In the genomic region with DNA sequence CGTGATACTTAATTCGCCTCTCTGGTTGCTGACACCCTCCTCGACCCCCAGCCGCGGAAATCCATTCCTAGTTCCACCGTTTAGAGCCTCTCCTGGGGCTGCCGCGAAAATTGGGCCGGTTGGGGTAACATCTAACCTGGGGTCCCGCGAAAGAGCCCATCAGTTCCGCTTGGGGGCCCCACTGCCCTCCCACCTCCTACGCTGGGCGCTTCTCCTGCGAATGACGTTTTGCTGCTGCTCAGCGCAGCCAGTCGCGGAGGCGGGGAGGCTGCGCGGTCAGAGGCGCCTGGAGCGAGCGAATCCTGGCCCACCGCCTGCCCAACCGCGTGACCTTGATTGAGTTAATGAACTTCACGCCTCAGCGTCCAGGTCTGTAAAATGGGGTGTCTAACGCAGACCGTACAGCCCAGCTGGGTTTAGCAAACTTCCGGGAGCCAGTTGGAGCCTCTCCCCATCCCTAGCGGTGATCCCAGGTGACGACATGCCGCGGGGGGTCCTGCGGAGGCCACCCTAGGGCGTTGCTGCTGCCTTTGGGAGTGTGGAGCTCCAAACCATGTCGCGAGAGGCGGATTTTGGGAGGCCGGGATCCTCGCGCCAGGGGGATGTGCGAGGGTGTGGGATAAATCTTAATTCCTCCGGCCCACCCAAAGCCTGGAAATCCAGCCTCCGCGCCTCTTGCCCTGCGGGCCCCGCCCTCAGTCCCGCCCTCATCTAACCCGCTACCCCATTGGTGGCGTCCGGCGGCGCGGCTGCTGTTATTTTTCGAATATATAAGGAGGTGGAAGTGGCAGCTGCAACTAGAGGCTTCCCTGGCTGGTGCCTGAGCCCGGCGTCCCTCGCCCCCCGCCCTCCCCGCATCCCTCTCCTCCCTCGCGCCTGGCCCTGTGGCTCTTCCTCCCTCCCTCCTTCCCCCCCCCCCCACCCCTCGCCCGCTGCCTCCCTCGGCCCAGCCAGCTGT, we compare ENCODE assay signal across 8 cellular contexts. TPM values are rescaled to one million over a fixed set of nuclear protein-coding genes. Genes with fewer than 3 reads are reported as not detected.
A peak's percentile ranks its signal among the peaks of the same experiment; 100 is the strongest.
DNase-seq lines count a peak whose midpoint lies in the region; ATAC-seq and TF ChIP-seq lines count a peak whose summit lies in the region.

CDC25B (plus strand) TSS at position 800 of the 958 bp plus-strand sequence. CDS start 222 bp downstream, outside the sequence.

- peak; percentile 50 for TF ChIP-seq CTCF in PC-3 (conservative IDR thresholded peaks at IDR 0.05; ENCODE audit: low read depth, low read length)
- peak; percentile 42 for TF ChIP-seq CTCF in epithelial cell of proximal tubule (conservative IDR thresholded peaks at IDR 0.05; ENCODE audit: low read depth, low read length)

- ATAC-seq in GM21717 (IDR thresholded peaks at IDR 0.05; ENCODE audit: unreplicated experiment) (peak; percentile 68), PC-3 (peak; percentile 83)

- peak within 1 kb of the TSS; percentile 79 for H3K27ac ChIP-seq in PC-3 (ENCODE audit: low read length)
- H3K27ac ChIP-seq in mucosa of rectum (ENCODE audit: low read depth in 2 of 2, low read length in 2 of 2), result peak within 1 kb of the TSS; percentile 91 to 98

- peaks cover 53% of the 10 kb centered on the region for H3K79me2 ChIP-seq in PC-3 (ENCODE audit: low read length)

- H3K4me1 ChIP-seq in PC-3 (ENCODE audit: insufficient read depth, low read length) (peaks cover 26% of the 10 kb centered on the region), mucosa of rectum (ENCODE audit: control insufficient read depth in 2 of 2, insufficient read depth in 2 of 2, low read length in 2 of 2) (peaks cover 45 to 46% of the 10 kb centered on the region in 2 donors)

- peak within 1 kb of the TSS; percentile 98 for H3K4me2 ChIP-seq in PC-3 (ENCODE audit: low read length)

- POLR2A ChIA-PET in PC-3 (lab: Charles Lee; ENCODE audit: unreplicated experiment), result interaction anchor here (0.6 kb wide), 1 partner anchor 117 kb away, joined by 3 read pairs; no protein-coding TSS in a partner anchor

- H3K36me3 ChIP-seq in PC-3 (ENCODE audit: low read depth, low read length) (peaks cover 30% of the 10 kb centered on the region), mucosa of rectum (ENCODE audit: control insufficient read depth in 2 of 2, insufficient read depth in 2 of 2, low read length in 2 of 2) (no peaks in the 10 kb centered on the region)

- DNase-seq in DMS153 (lab: John Stamatoyannopoulos, UW) (peak; percentile 94), KBM-7 (peak; percentile 93), PC-3 (peak; percentile 96), activated T-cell treated with anti-CD3 and anti-CD28 coated beads for 4 hours (peak; percentile 82), epithelial cell of proximal tubule (ENCODE audit: low read depth) (no peak)
- peak; percentile 79 to 81 for DNase-seq in stimulated activated CD8-positive, alpha-beta memory T cell treated with anti-CD3 and anti-CD28 coated beads, Interleukin-7, amount 100 ng/mL, for 1 hour (ENCODE audit: low read depth in 2 of 2)

- H4K20me1 ChIP-seq in PC-3 (ENCODE audit: low read length), result no peaks in the 10 kb centered on the region

- CTCF ChIA-PET in PC-3 (lab: Charles Lee), result interaction anchor here (0.7 to 1.2 kb wide), 2 partner anchors 9 to 22 kb away, joined by 3 read pairs; partner anchors contain the start of gene CENPB

- BruUV-seq in PC-3 (replicated peaks; lab: Mats Ljungman, UMichigan), result TSS peak; percentile 89

- intact Hi-C loops in PC-3 (cut with micrococcal nuclease), result loop anchor here (1.0 to 2.0 kb wide), 3 partner anchors 8 to 25 kb away; partner anchors contain the start of gene AP5S1

- no peaks in the 10 kb centered on the region for H3K9me3 ChIP-seq in PC-3 (ENCODE audit: low read length)
- H3K9me3 ChIP-seq in mucosa of rectum (ENCODE audit: control insufficient read depth in 2 of 2, low read length in 2 of 2), result no peaks in the 10 kb centered on the region

- H3K9me2 ChIP-seq in PC-3 (replicated peaks; ENCODE audit: low read length), result no peaks in the 10 kb centered on the region

- in situ Hi-C loops in KBM-7 (cut with MboI; ENCODE audit: low pct_unique_long_range_greater_than_20kb, low sequenced_read_pairs), result no loop called here

- peak within 1 kb of the TSS; percentile 74 for H2AFZ ChIP-seq in PC-3 (ENCODE audit: low read length)

- H3K9ac ChIP-seq in PC-3 (ENCODE audit: low read length) (peak within 1 kb of the TSS; percentile 95), mucosa of rectum (ENCODE audit: low read depth in 1 of 2, low read length in 2 of 2) (peak within 1 kb of the TSS; percentile 85 to 95)

- peak within 1 kb of the TSS; percentile 99 for H3K4me3 ChIP-seq in PC-3 (ENCODE audit: low read length)
- peak within 1 kb of the TSS; percentile 82 for H3K4me3 ChIP-seq in epithelial cell of proximal tubule (ENCODE audit: low read depth, low read length)
- peak within 1 kb of the TSS; percentile 79 to 87 for H3K4me3 ChIP-seq in mucosa of rectum (ENCODE audit: low read length in 2 of 2)

- H3F3A ChIP-seq in PC-3 (ENCODE audit: low read length, unreplicated experiment), result no peaks in the 10 kb centered on the region

- H3K27me3 ChIP-seq in PC-3 (ENCODE audit: low read length), result no peaks in the 10 kb centered on the region
- no peaks in the 10 kb centered on the region for H3K27me3 ChIP-seq in mucosa of rectum (ENCODE audit: control insufficient read depth in 2 of 2, insufficient read depth in 2 of 2, low read length in 2 of 2)

RNA-seq across cellular contexts. Expression of gene CDC25B, which starts in this region (rescaled TPM):
- total RNA-seq in PC-3 (2014; rRNA removed) (89.7 and 106 TPM in 2 replicates), epithelial cell of proximal tubule (42.3 and 46.6 TPM in 2 replicates)
